6 cellular contexts compared by ENCODE assay signal in genomic region chr4:675036-675804, GRCh38. TPM values are rescaled to one million over a fixed set of nuclear protein-coding genes. Genes with fewer than 3 reads are reported as not detected.
DNase-seq lines count a peak whose midpoint lies in the region; ATAC-seq, FAIRE-seq and TF ChIP-seq lines count a peak whose summit lies in the region.

No MANE protein-coding gene starts in this region.

- peaks cover 16% of the 10 kb centered on the region for H3K4me1 Mint-ChIP-seq in stimulated activated effector memory CD8-positive, alpha-beta T cell treated with anti-CD3 and anti-CD28 coated beads, Interleukin-12 subunit alpha, Interleukin-12 subunit beta, amount 100 ng/mL, for 72 hours

- peak overlapping the region; percentile 94 for H3K27ac Mint-ChIP-seq in stimulated activated effector memory CD8-positive, alpha-beta T cell treated with anti-CD3 and anti-CD28 coated beads, Interleukin-12 subunit alpha, Interleukin-12 subunit beta, amount 100 ng/mL, for 72 hours

- 56 to 58% methylated on average over 23 of the region's 23 CpGs for WGBS in esophagus, 2 donors

- TF ChIP-seq CTCF in GM12875 (IDR thresholded peaks at IDR 0.05; ENCODE audit: borderline replicate concordance, insufficient read depth, low read depth, low read length) (no peak), LNCaP clone FGC (IDR thresholded peaks at IDR 0.05; ENCODE audit: control insufficient read depth, extremely low read depth, insufficient read depth) (no peak)

- no peak for FAIRE-seq in RCC 7860 (lab: Jason Lieb, UNC)

- peak; percentile 3 for ATAC-seq in stimulated activated effector memory CD8-positive, alpha-beta T cell treated with anti-CD3 and anti-CD28 coated beads, Interleukin-12 subunit alpha, Interleukin-12 subunit beta, amount 100 ng/mL, for 72 hours

- H3K4me3 ChIP-seq in GM12875 (ENCODE audit: low read depth, low read length): peak overlapping the region; percentile 87
- H3K4me3 ChIP-seq in LNCaP clone FGC (ENCODE audit: low read depth, low read length): peak overlapping the region; percentile 94
- H3K4me3 ChIP-seq in esophagus (ENCODE audit: low read depth in 1 of 2, low read length in 2 of 2): peak overlapping the region; percentile 68 to 89

- H3K27me3 ChIP-seq in esophagus (ENCODE audit: control insufficient read depth in 1 of 2, insufficient read depth in 2 of 2, low read length in 2 of 2): no peaks in the 10 kb centered on the region

- peaks cover 52% of the 10 kb centered on the region for H3K36me3 Mint-ChIP-seq in stimulated activated effector memory CD8-positive, alpha-beta T cell treated with anti-CD3 and anti-CD28 coated beads, Interleukin-12 subunit alpha, Interleukin-12 subunit beta, amount 100 ng/mL, for 72 hours

- no peaks in the 10 kb centered on the region for H3K9me3 ChIP-seq in esophagus (ENCODE audit: control insufficient read depth in 2 of 2, insufficient read depth in 1 of 2, low read depth in 1 of 2, low read length in 1 of 2)

- peak overlapping the region; percentile 75 for H3K4me3 Mint-ChIP-seq in stimulated activated effector memory CD8-positive, alpha-beta T cell treated with anti-CD3 and anti-CD28 coated beads, Interleukin-12 subunit alpha, Interleukin-12 subunit beta, amount 100 ng/mL, for 72 hours

- no peaks in the 10 kb centered on the region for H3K9me3 Mint-ChIP-seq in stimulated activated effector memory CD8-positive, alpha-beta T cell treated with anti-CD3 and anti-CD28 coated beads, Interleukin-12 subunit alpha, Interleukin-12 subunit beta, amount 100 ng/mL, for 72 hours

- DNase-seq in LNCaP clone FGC (ENCODE audit: low read depth) (no peak), RCC 7860 (ENCODE audit: low spot score) (no peak), NCI-H187 treated with DMSO at 0.1 percent for 48 hours (lab: John Stamatoyannopoulos, UW) (no peak)
- no peak for DNase-seq in stimulated activated effector memory CD8-positive, alpha-beta T cell treated with anti-CD3 and anti-CD28 coated beads, Interleukin-12 subunit alpha, Interleukin-12 subunit beta, amount 100 ng/mL, for 72 hours (ENCODE audit: low spot score in 2 of 2)

- peak overlapping the region; percentile 89 to 90 for H3K27ac ChIP-seq in esophagus (ENCODE audit: low read depth in 2 of 2, low read length in 1 of 2)

- peaks cover 7 to 12% of the 10 kb centered on the region in 2 donors for H3K36me3 ChIP-seq in esophagus (ENCODE audit: control insufficient read depth in 2 of 2, insufficient read depth in 2 of 2, low read length in 1 of 2)

- H3K4me1 ChIP-seq in esophagus (ENCODE audit: control insufficient read depth in 2 of 2, insufficient read depth in 2 of 2, low read length in 1 of 2): peaks cover 5 to 31% of the 10 kb centered on the region in 2 donors

RNA-seq across cellular contexts. Expression of gene MYL5, which starts 0.9 kb away (rescaled TPM):
- 10 to 100 TPM; 17.9 to 22.4 TPM for polyA plus RNA-seq in esophagus

RNA-seq across cellular contexts. Expression of gene ATP5ME, which starts 1.1 kb away (rescaled TPM):
- 100 to 1,000 TPM; 539 to 570 TPM for polyA plus RNA-seq in esophagus

RNA-seq across cellular contexts. Expression of gene SLC49A3, which starts 13.7 kb away (rescaled TPM):
- 1 to 10 TPM; 3.8 to 7.2 TPM for polyA plus RNA-seq in esophagus

RNA-seq across cellular contexts. Expression of gene PCGF3, which starts 30.4 kb away (rescaled TPM):
- polyA plus RNA-seq in esophagus: 10 to 100 TPM; 27.0 to 63.7 TPM

RNA-seq across cellular contexts. Expression of gene PDE6B, which starts 49.8 kb away (rescaled TPM):
- under 1 TPM; 0.41 to 0.89 TPM for polyA plus RNA-seq in esophagus
